In the genomic region with DNA sequence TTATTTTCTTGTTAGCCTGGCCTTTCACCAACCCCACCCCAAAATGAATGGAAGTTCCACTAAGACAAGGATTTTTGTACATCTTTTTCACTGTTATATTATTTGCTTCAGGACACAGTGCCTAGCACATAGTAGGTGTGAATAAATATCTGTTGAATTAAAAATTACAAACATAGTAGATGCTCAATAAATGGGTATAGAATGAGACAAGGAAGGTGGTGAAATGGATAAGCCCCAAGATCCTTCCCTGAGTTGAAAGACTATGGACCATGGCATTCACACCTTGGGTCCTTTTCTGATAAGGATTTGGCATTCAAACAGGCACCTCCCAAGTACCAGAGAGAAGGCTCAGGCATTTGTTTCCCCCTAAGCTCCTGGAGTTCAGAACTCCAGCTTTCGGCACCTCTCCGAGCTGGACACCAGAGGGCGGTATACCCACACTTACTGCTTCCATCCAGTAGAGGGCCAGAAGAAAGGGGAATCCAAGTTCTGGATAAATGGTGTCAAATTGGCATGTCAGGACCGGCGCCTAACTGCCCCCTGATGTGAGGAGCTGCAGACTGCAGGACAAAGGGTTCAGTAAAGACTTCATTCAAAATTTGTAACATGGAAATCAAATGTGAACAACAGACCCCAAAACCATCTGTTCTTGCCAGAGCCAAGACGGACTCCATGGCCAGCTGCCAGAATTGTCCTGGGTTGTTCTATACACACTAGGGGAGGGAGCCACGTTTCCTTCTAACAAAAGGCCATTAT, we compare ENCODE assay signal across 8 cellular contexts.
A peak's percentile ranks its signal among the peaks of the same experiment; 100 is the strongest.
DNase-seq lines count a peak whose midpoint lies in the region; ATAC-seq and TF ChIP-seq lines count a peak whose summit lies in the region.

No MANE protein-coding gene starts in this region.

- no peaks in the 10 kb centered on the region for H3K4me1 ChIP-seq in OCI-LY1 (ENCODE audit: insufficient read depth, low read length, severe bottlenecking)
- no peaks in the 10 kb centered on the region for H3K4me1 ChIP-seq in stomach

- DNase-seq in CD14-positive monocyte (ENCODE audit: low spot score) (peak; percentile 44), HT1080 (ENCODE audit: low read depth) (peak; percentile 62), fibroblast of mammary gland (ENCODE audit: low read depth) (peak; percentile 75), nephron progenitor cell (peak; percentile 80), stomach (peak; percentile 70)
- DNase-seq in activated T-cell treated with anti-CD3 and anti-CD28 coated beads, Interleukin-2, amount 50 U/mL, for 24 hours = peak; percentile 64

- H3K27ac ChIP-seq in OCI-LY1 (ENCODE audit: low read depth, low read length, poor library complexity, severe bottlenecking) (no peak overlapping the region), stomach (no peak overlapping the region)

- 0 to 10% (median 3%) methylated on average over 7 of the region's 7 CpGs for WGBS in stomach, 5 donors

- no peak for TF ChIP-seq POLR2A in stomach (IDR thresholded peaks at IDR 0.05)

- H3K4me1 Mint-ChIP-seq in CD14-positive monocyte (peaks cover 2% of the 10 kb centered on the region), nephron progenitor cell (peaks cover 70% of the 10 kb centered on the region)
- H3K4me1 Mint-ChIP-seq in activated T-cell treated with anti-CD3 and anti-CD28 coated beads, Interleukin-2, amount 50 U/mL, for 24 hours (ENCODE audit: low read depth) = no peaks in the 10 kb centered on the region

- H3K9me3 ChIP-seq in OCI-LY1 (ENCODE audit: low read length) = no peaks in the 10 kb centered on the region
- H3K9me3 ChIP-seq in stomach = no peaks in the 10 kb centered on the region

- H3K9ac ChIP-seq in OCI-LY1 (ENCODE audit: low read length) = no peak overlapping the region

- H3K27ac Mint-ChIP-seq in CD14-positive monocyte (no peak overlapping the region), nephron progenitor cell (peak overlapping the region; percentile 8)
- H3K27ac Mint-ChIP-seq in activated T-cell treated with anti-CD3 and anti-CD28 coated beads, Interleukin-2, amount 50 U/mL, for 24 hours = no peak overlapping the region

- H3K4me2 ChIP-seq in OCI-LY1 (ENCODE audit: low read length) = no peak overlapping the region

- peak overlapping the region in 1 of 2 donors; percentile 39 for H3K4me3 Mint-ChIP-seq in CD14-positive monocyte
- H3K4me3 Mint-ChIP-seq in activated T-cell treated with anti-CD3 and anti-CD28 coated beads, Interleukin-2, amount 50 U/mL, for 24 hours = no peak overlapping the region
- peak overlapping the region; percentile 62 for H3K4me3 Mint-ChIP-seq in nephron progenitor cell

- ATAC-seq in GM19324 (IDR thresholded peaks at IDR 0.05; ENCODE audit: low FRiP score, unreplicated experiment) = peak; percentile 70

- H3K9me3 Mint-ChIP-seq in CD14-positive monocyte (peaks cover 0 to 2% (median 0%) of the 10 kb centered on the region in 7 donors), nephron progenitor cell (no peaks in the 10 kb centered on the region)
- H3K9me3 Mint-ChIP-seq in activated T-cell treated with anti-CD3 and anti-CD28 coated beads, Interleukin-2, amount 50 U/mL, for 24 hours = no peaks in the 10 kb centered on the region

- H3K36me3 Mint-ChIP-seq in CD14-positive monocyte = no peaks in the 10 kb centered on the region
- no peaks in the 10 kb centered on the region for H3K36me3 Mint-ChIP-seq in activated T-cell treated with anti-CD3 and anti-CD28 coated beads, Interleukin-2, amount 50 U/mL, for 24 hours (ENCODE audit: low read depth)
- H3K36me3 Mint-ChIP-seq in nephron progenitor cell (ENCODE audit: low read depth) = peaks cover 6% of the 10 kb centered on the region

- H3K36me3 ChIP-seq in OCI-LY1 (ENCODE audit: insufficient read depth, low read length) (no peaks in the 10 kb centered on the region), stomach (no peaks in the 10 kb centered on the region)

- intact Hi-C loops in CD14-positive monocyte (cut with micrococcal nuclease) (loop anchor here in 1 of 2 donors (10.0 kb wide), 1 partner anchor 602 kb away; no protein-coding TSS in a partner anchor), stomach (cut with DNase I; ENCODE audit: low total_unique reads) (no loop called here)

- H2AFZ ChIP-seq in OCI-LY1 (ENCODE audit: low read length) = no peak overlapping the region

- no peaks in the 10 kb centered on the region for H3F3A ChIP-seq in OCI-LY1 (ENCODE audit: insufficient read depth, low read length)

- no peaks in the 10 kb centered on the region for H4K20me1 ChIP-seq in OCI-LY1 (ENCODE audit: insufficient read depth, low read length)

- TF ChIP-seq CTCF in CD14-positive monocyte (IDR thresholded peaks at IDR 0.05) = peak; percentile 97
- TF ChIP-seq CTCF in OCI-LY1 (IDR thresholded peaks at IDR 0.05; ENCODE audit: low read length) = peak; percentile 75
- peak; percentile 100 for TF ChIP-seq CTCF in fibroblast of mammary gland (conservative IDR thresholded peaks at IDR 0.05; ENCODE audit: control insufficient read depth, insufficient read depth, low read depth, low read length)
- TF ChIP-seq CTCF in nephron progenitor cell (IDR thresholded peaks at IDR 0.05) = peak; percentile 99
- peak in 5 of 7 experiments; percentile 66 to 90 (median 80) for TF ChIP-seq CTCF in stomach (IDR thresholded peaks at IDR 0.05)

- no peak overlapping the region for H3K4me3 ChIP-seq in OCI-LY1 (ENCODE audit: low read depth, low read length, poor library complexity, severe bottlenecking)
- H3K4me3 ChIP-seq in fibroblast of mammary gland (ENCODE audit: control insufficient read depth, low read depth, low read length) = peak overlapping the region; percentile 32
- peak overlapping the region in 2 of 4 donors; percentile 9 to 19 for H3K4me3 ChIP-seq in stomach

- no peaks in the 10 kb centered on the region for H3K79me2 ChIP-seq in OCI-LY1 (ENCODE audit: insufficient read depth, low read length)

- H3K9me2 ChIP-seq in OCI-LY1 (ENCODE audit: low read depth, low read length) = no peaks in the 10 kb centered on the region

- H3K27me3 Mint-ChIP-seq in CD14-positive monocyte (ENCODE audit: low read depth in 3 of 3) (peaks cover 0 to 5% (median 2%) of the 10 kb centered on the region in 3 donors), nephron progenitor cell (ENCODE audit: low read depth, poor library complexity) (peaks cover 4% of the 10 kb centered on the region)
- peaks cover 19% of the 10 kb centered on the region for H3K27me3 Mint-ChIP-seq in activated T-cell treated with anti-CD3 and anti-CD28 coated beads, Interleukin-2, amount 50 U/mL, for 24 hours

- no peaks in the 10 kb centered on the region for H3K27me3 ChIP-seq in OCI-LY1 (ENCODE audit: insufficient read depth, low read length)
- H3K27me3 ChIP-seq in stomach = peaks cover 0 to 4% (median 0%) of the 10 kb centered on the region in 3 donors

- TF ChIP-seq EP300 in stomach (IDR thresholded peaks at IDR 0.05) = no peak
